16 cellular contexts compared by ENCODE assay signal in the genomic region with DNA sequence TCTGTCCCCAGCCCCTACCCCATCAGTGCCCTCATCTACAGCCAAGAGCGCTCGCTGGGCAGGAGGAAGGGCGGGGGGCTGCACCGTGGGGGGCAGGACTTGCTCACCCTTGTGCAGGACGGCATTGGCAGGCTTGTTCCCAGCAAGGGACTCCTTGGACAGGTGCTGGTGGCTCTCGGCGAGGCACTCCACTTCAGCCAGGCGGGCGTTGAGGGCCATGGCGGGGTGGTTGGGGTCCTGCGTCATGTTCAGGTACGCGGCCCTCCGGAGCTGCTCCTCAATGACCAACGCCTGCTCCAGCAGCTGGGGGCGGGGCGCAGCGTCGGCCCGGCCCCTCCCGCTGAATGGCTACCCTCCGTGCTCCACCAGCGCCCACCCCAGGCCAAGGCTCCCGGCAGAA.
"Had no signal": no experiment of that assay in that cellular context is flagged by ENCODE, and none has a peak within 500 bp of the region (broad histone marks: within the 10 kb centered on the region; RNA-seq: fewer than 3 reads in every experiment).

No MANE protein-coding gene starts in this region.

- DNase-seq: activated CD4-positive, alpha-beta T cell treated with anti-CD3 and anti-CD28 coated beads, Interleukin-2, amount 50 U/mL, for 1 hour; activated T-cell treated with anti-CD3 and anti-CD28 coated beads, Interleukin-2, amount 50 U/mL, for 1 hour; amygdala; mammary epithelial cell; stimulated activated CD4-positive, alpha-beta T cell treated with anti-CD3 and anti-CD28 coated beads, Interleukin-12 subunit alpha, Interleukin-12 subunit beta, amount 100 ng/mL, for 4 hours; stimulated activated naive CD8-positive, alpha-beta T cell treated with anti-CD3 and anti-CD28 coated beads, Interleukin-15, amount 100 ng/mL, for 72 hours had no signal

- H3K4me3 ChIP-seq: gastroesophageal sphincter, heart left ventricle, left lung, suprapubic skin, tibial nerve had no signal

- H3K4me3 Mint-ChIP-seq: mesothelial cell of epicardium; naive thymus-derived CD8-positive, alpha-beta T cell; stimulated activated effector memory CD8-positive, alpha-beta T cell treated with anti-CD3 and anti-CD28 coated beads, Interleukin-12 subunit alpha, Interleukin-12 subunit beta, amount 100 ng/mL, for 72 hours; stimulated activated naive CD8-positive, alpha-beta T cell treated with anti-CD3 and anti-CD28 coated beads, Interleukin-15, amount 100 ng/mL, for 72 hours had no signal

- H3K4me1 ChIP-seq: gastroesophageal sphincter, heart left ventricle, left lung, suprapubic skin, tibial nerve had no signal

- H3K9me3 ChIP-seq: gastroesophageal sphincter, heart left ventricle, left lung, suprapubic skin had no signal

- H3K9me3 Mint-ChIP-seq: mesothelial cell of epicardium; stimulated activated effector memory CD8-positive, alpha-beta T cell treated with anti-CD3 and anti-CD28 coated beads, Interleukin-12 subunit alpha, Interleukin-12 subunit beta, amount 100 ng/mL, for 72 hours had no signal

- H3K36me3 ChIP-seq: heart left ventricle, left lung, suprapubic skin, tibial nerve had no signal

- H3K27ac ChIP-seq: epithelial cell of prostate, gastroesophageal sphincter, heart left ventricle, left lung, suprapubic skin, tibial nerve had no signal

- ATAC-seq: gastroesophageal sphincter; naive thymus-derived CD8-positive, alpha-beta T cell had no signal

- H3K4me1 Mint-ChIP-seq: mesothelial cell of epicardium; stimulated activated effector memory CD8-positive, alpha-beta T cell treated with anti-CD3 and anti-CD28 coated beads, Interleukin-12 subunit alpha, Interleukin-12 subunit beta, amount 100 ng/mL, for 72 hours; stimulated activated naive CD8-positive, alpha-beta T cell treated with anti-CD3 and anti-CD28 coated beads, Interleukin-15, amount 100 ng/mL, for 72 hours had no signal

- H3K27ac Mint-ChIP-seq: mesothelial cell of epicardium; naive thymus-derived CD8-positive, alpha-beta T cell; progenitor cell of endocrine pancreas; stimulated activated effector memory CD8-positive, alpha-beta T cell treated with anti-CD3 and anti-CD28 coated beads, Interleukin-12 subunit alpha, Interleukin-12 subunit beta, amount 100 ng/mL, for 72 hours; stimulated activated naive CD8-positive, alpha-beta T cell treated with anti-CD3 and anti-CD28 coated beads, Interleukin-15, amount 100 ng/mL, for 72 hours had no signal

- H3K36me3 Mint-ChIP-seq: mesothelial cell of epicardium; naive thymus-derived CD8-positive, alpha-beta T cell; stimulated activated effector memory CD8-positive, alpha-beta T cell treated with anti-CD3 and anti-CD28 coated beads, Interleukin-12 subunit alpha, Interleukin-12 subunit beta, amount 100 ng/mL, for 72 hours had no signal
